ENCODE assay signal across 1 cellular context in the genomic region with DNA sequence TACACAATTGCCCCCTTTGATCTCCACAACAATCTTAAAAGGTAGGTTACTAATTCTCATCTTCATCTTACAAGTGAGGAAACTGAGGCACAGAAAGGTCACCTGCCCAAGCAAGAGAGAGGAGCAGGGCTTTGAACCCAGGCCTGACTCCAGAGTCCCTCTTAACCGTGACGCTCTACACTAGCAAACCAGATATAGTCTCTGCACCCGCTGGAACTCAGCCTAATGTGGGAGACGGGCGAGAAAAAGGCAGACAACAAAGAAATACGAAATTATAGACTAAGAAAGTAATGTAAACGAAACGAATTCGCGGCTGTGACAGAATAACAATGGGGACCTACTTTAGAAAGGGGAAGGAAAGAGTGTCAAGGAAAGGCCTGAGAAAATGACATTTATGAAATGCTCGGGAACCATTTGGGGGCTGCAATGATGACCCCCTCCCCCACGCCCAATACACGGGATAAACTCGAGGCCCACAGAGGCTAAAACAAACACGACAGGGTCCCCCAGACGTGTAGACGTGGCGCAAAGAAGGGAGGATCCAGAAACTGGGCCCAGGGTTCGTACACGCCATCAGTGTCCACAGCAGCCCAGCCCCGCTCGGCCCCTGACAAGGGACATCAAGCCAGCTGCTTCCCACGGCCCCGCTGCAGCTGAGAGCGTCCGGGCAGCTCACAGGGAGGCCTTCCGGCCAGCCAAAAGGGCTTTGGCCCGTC.
TF ChIP-seq lines count a peak whose summit lies in the region.

No MANE protein-coding gene starts in this region.

TF ChIP-seq in GM23338, 12 proteins besides CTCF, POLR2A, EP300 and RAD21 (continued from another document):
- TF ChIP-seq, protein P1, sequence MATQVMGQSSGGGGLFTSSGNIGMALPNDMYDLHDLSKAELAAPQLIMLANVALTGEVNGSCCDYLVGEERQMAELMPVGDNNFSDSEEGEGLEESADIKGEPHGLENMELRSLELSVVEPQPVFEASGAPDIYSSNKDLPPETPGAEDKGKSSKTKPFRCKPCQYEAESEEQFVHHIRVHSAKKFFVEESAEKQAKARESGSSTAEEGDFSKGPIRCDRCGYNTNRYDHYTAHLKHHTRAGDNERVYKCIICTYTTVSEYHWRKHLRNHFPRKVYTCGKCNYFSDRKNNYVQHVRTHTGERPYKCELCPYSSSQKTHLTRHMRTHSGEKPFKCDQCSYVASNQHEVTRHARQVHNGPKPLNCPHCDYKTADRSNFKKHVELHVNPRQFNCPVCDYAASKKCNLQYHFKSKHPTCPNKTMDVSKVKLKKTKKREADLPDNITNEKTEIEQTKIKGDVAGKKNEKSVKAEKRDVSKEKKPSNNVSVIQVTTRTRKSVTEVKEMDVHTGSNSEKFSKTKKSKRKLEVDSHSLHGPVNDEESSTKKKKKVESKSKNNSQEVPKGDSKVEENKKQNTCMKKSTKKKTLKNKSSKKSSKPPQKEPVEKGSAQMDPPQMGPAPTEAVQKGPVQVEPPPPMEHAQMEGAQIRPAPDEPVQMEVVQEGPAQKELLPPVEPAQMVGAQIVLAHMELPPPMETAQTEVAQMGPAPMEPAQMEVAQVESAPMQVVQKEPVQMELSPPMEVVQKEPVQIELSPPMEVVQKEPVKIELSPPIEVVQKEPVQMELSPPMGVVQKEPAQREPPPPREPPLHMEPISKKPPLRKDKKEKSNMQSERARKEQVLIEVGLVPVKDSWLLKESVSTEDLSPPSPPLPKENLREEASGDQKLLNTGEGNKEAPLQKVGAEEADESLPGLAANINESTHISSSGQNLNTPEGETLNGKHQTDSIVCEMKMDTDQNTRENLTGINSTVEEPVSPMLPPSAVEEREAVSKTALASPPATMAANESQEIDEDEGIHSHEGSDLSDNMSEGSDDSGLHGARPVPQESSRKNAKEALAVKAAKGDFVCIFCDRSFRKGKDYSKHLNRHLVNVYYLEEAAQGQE (IDR thresholded peaks at IDR 0.05; ENCODE audit: unreplicated experiment) = no peak
- no peak for TF ChIP-seq EZH2 (IDR thresholded peaks at IDR 0.05; ENCODE audit: low read depth, unreplicated experiment)
- TF ChIP-seq POLR2AphosphoS5 (IDR thresholded peaks at IDR 0.05; ENCODE audit: low read depth) = no peak
- TF ChIP-seq STAT1 (IDR thresholded peaks at IDR 0.05; ENCODE audit: unreplicated experiment) = no peak
- TF ChIP-seq CREB1 (CRISPR knock-in tag; IDR thresholded peaks at IDR 0.05; ENCODE audit: low read depth) = no peak
- no peak for TF ChIP-seq NANOG (IDR thresholded peaks at IDR 0.05; ENCODE audit: borderline replicate concordance)
- TF ChIP-seq EZH2phosphoT487 (IDR thresholded peaks at IDR 0.05; ENCODE audit: unreplicated experiment) = no peak
- TF ChIP-seq ZNF114 (CRISPR knock-in tag; IDR thresholded peaks at IDR 0.05) = no peak
- no peak for TF ChIP-seq ETS1 (IDR thresholded peaks at IDR 0.05)
- no peak for TF ChIP-seq ZNF331 (CRISPR knock-in tag; IDR thresholded peaks at IDR 0.05; ENCODE audit: low read depth)
